In genomic region chr11:2099523-2100316, GRCh38 we compare ENCODE assay signal across 12 cellular contexts. TPM values are rescaled to one million over a fixed set of nuclear protein-coding genes. Genes with fewer than 3 reads are reported as not detected.
DNase-seq lines count a peak whose midpoint lies in the region; ATAC-seq, FAIRE-seq and TF ChIP-seq lines count a peak whose summit lies in the region.
"Had no signal": no experiment of that assay in that cellular context is flagged by ENCODE, and none has a peak within 500 bp of the region (broad histone marks: within the 10 kb centered on the region; RNA-seq: fewer than 3 reads in every experiment).

No MANE protein-coding gene starts in this region.

- no peak for TF ChIP-seq EP300 in H1 (IDR thresholded peaks at IDR 0.05; ENCODE audit: borderline replicate concordance in 1 of 2, low read depth in 2 of 2, low read length in 2 of 2)

- H3K79me2 ChIP-seq in H1 (ENCODE audit: control insufficient read depth in 1 of 2, insufficient read depth in 2 of 2, low read length in 2 of 2), result no peaks in the 10 kb centered on the region

- H3K4me1 ChIP-seq in H1 (replicated peaks in 1 of 4; ENCODE audit: control insufficient read depth in 3 of 4, insufficient read depth in 4 of 4, low read length in 3 of 4), result peaks cover 0 to 35% (median 23%) of the 10 kb centered on the region in 4 experiments; a peak in 6 of 7 replicates

- H2AK5ac ChIP-seq in H1 (ENCODE audit: low read depth, low read length), result peak overlapping the region; percentile 28; the same call in 1 of the 2 replicates

- TF ChIP-seq POLR2A in H1 (IDR thresholded peaks at IDR 0.05; ENCODE audit: control extremely low read depth in 1 of 2, low read depth in 2 of 2, low read length in 2 of 2), result no peak

- peak overlapping the region; percentile 69 for H4K91ac ChIP-seq in H1 (replicated peaks; ENCODE audit: insufficient read length, low read length)

- no peaks in the 10 kb centered on the region for H3K36me3 ChIP-seq in H1 (ENCODE audit: control insufficient read depth in 2 of 4, insufficient read depth in 4 of 4, low read length in 3 of 4)

- H3K27ac Mint-ChIP-seq in naive thymus-derived CD8-positive, alpha-beta T cell, result peak overlapping the region in 5 of 10 donors; percentile 53 to 90 (median 82)
- H3K27ac Mint-ChIP-seq in HFFc6, result no peak overlapping the region
- H3K27ac Mint-ChIP-seq: activated T-cell treated with anti-CD3 and anti-CD28 coated beads, Interleukin-2, amount 50 U/mL, for 72 hours had no signal

- no peak overlapping the region for H2AFZ ChIP-seq in H1 (ENCODE audit: low read length)

- H3K9me3 ChIP-seq in H1 (ENCODE audit: insufficient read depth in 2 of 2, low read depth in 1 of 2, low read length in 1 of 2), result no peaks in the 10 kb centered on the region

- CTCF ChIA-PET in H1 (lab: Charles Lee; ENCODE audit: partially characterized antibody), result interaction anchor here (0.6 to 8.3 kb wide), 13 partner anchors 10 to 525 kb away, joined by 3 to 80 read pairs (median 3); no protein-coding TSS in a partner anchor

- H2BK12ac ChIP-seq in H1 (ENCODE audit: low read depth, low read length), result peak overlapping the region; percentile 94; the same call in 1 of the 2 replicates

- H3K79me1 ChIP-seq in H1 (ENCODE audit: low read depth, low read length), result no peaks in the 10 kb centered on the region

- H2BK20ac ChIP-seq in H1 (ENCODE audit: low read length), result peak overlapping the region; percentile 80; the same call in 1 of the 2 replicates

- H3K18ac ChIP-seq in H1 (ENCODE audit: extremely low read depth, low read length), result peak overlapping the region; percentile 60

- peaks cover 0 to 5% (median 0%) of the 10 kb centered on the region in 4 donors for H3K4me1 Mint-ChIP-seq in naive thymus-derived CD8-positive, alpha-beta T cell
- peaks cover 31% of the 10 kb centered on the region for H3K4me1 Mint-ChIP-seq in HFFc6 (ENCODE audit: low read depth)
- H3K4me1 Mint-ChIP-seq: stimulated activated naive CD8-positive, alpha-beta T cell treated with anti-CD3 and anti-CD28 coated beads, Interleukin-15, amount 100 ng/mL, for 72 hours had no signal

- POLR2A ChIA-PET in H1 (lab: Charles Lee; ENCODE audit: partially characterized antibody), result no interaction called here
- POLR2A ChIA-PET in naive thymus-derived CD8-positive, alpha-beta T cell (lab: Charles Lee), result no interaction called here

- TF ChIP-seq CTCF in H1 (IDR thresholded peaks at IDR 0.05; ENCODE audit: control extremely low read depth in 1 of 3, insufficient read depth in 1 of 3, low read depth in 1 of 3, low read length in 3 of 3) (peak in 2 of 3 experiments; percentile 3 to 22; a peak in 1 of 4 replicates), HFFc6 (IDR thresholded peaks at IDR 0.05) (no peak)

- H4K5ac ChIP-seq in H1 (ENCODE audit: insufficient read length, low read depth, low read length), result no peak overlapping the region

- no peak for FAIRE-seq in H1 (lab: Jason Lieb, UNC)

- no peak for TF ChIP-seq RAD21 in H1 (IDR thresholded peaks at IDR 0.05 in 1 of 2, conservative IDR thresholded peaks at IDR 0.05 in 1 of 2; ENCODE audit: low read depth in 2 of 2, low read length in 2 of 2)

- peak overlapping the region; percentile 95; the same call in 1 of the 2 replicates for H2BK15ac ChIP-seq in H1 (ENCODE audit: low read length)

- no peaks in the 10 kb centered on the region for H3K9me3 Mint-ChIP-seq in naive thymus-derived CD8-positive, alpha-beta T cell
- H3K9me3 Mint-ChIP-seq in HFFc6, result peaks cover 4% of the 10 kb centered on the region; the same call in 1 of the 2 replicates
- H3K9me3 Mint-ChIP-seq: activated T-cell treated with anti-CD3 and anti-CD28 coated beads, Interleukin-2, amount 50 U/mL, for 72 hours; stimulated activated naive CD8-positive, alpha-beta T cell treated with anti-CD3 and anti-CD28 coated beads, Interleukin-15, amount 100 ng/mL, for 72 hours had no signal

- no peak overlapping the region; a peak in 1 of 4 replicates for H3K4me2 ChIP-seq in H1 (ENCODE audit: insufficient read depth in 1 of 2, low read depth in 2 of 2, low read length in 2 of 2)
- H3K4me2 ChIP-seq: KMS-11 had no signal

- peak; percentile 21 to 45 for ATAC-seq in naive thymus-derived CD8-positive, alpha-beta T cell
- ATAC-seq in GM19351 (IDR thresholded peaks at IDR 0.05; ENCODE audit: unreplicated experiment) (no peak), GM21619 (IDR thresholded peaks at IDR 0.05; ENCODE audit: unreplicated experiment) (no peak)
- ATAC-seq: stimulated activated naive CD8-positive, alpha-beta T cell treated with anti-CD3 and anti-CD28 coated beads, Interleukin-15, amount 100 ng/mL, for 72 hours had no signal

- no peak overlapping the region; the same call in 1 of the 2 replicates for H4K8ac ChIP-seq in H1 (ENCODE audit: extremely low read depth, insufficient read depth, low read length)

- peaks cover 0 to 1% of the 10 kb centered on the region in 2 experiments for H4K20me1 ChIP-seq in H1 (replicated peaks in 1 of 2; ENCODE audit: control insufficient read depth in 1 of 2, insufficient read depth in 2 of 2, low read length in 2 of 2)

- H3K4ac ChIP-seq in H1 (replicated peaks; ENCODE audit: insufficient read length, low read depth, low read length), result peak overlapping the region; percentile 19

- no peak overlapping the region for H3K14ac ChIP-seq in H1 (ENCODE audit: insufficient read length)

- H2BK120ac ChIP-seq in H1 (replicated peaks; ENCODE audit: low read depth, low read length), result no peak overlapping the region

- no peak overlapping the region for H3K56ac ChIP-seq in H1 (replicated peaks; ENCODE audit: insufficient read length, low read depth, low read length)

- H3K23me2 ChIP-seq in H1 (ENCODE audit: low read depth, low read length), result peaks cover 5% of the 10 kb centered on the region; the same call in 1 of the 2 replicates

- H3K23ac ChIP-seq in H1 (ENCODE audit: insufficient read length), result no peak overlapping the region

- WGBS in H1 (ENCODE audit: extremely low coverage in 1 of 2, insufficient coverage in 1 of 2, insufficient read length in 1 of 2, insufficient replicate concordance in 2 of 2, low coverage in 1 of 2, low lambda C conversion rate in 2 of 2, missing lambda C conversion rate in 1 of 2), 2 experiments, result 65% methylated on average over 17 of the region's 20 CpGs; no CpG with 5 or more reads in 1 of the 2 experiments

- no peak overlapping the region for H3K27ac ChIP-seq in H1 (ENCODE audit: low read depth, low read length)
- H3K27ac ChIP-seq: KMS-11 had no signal

- H3K36me3 Mint-ChIP-seq in naive thymus-derived CD8-positive, alpha-beta T cell, result no peaks in the 10 kb centered on the region
- no peaks in the 10 kb centered on the region for H3K36me3 Mint-ChIP-seq in HFFc6 (ENCODE audit: low read depth)

- H3K27me3 ChIP-seq in H1 (replicated peaks in 1 of 4; ENCODE audit: control insufficient read depth in 3 of 4, extremely low read depth in 1 of 4, insufficient read depth in 3 of 4, low read length in 3 of 4), result no peaks in the 10 kb centered on the region; a peak in 1 of 7 replicates

- H3K9ac ChIP-seq in H1 (replicated peaks in 1 of 4; ENCODE audit: extremely low read depth in 1 of 4, low read depth in 3 of 4, low read length in 3 of 4), result no peak overlapping the region
- H3K9ac ChIP-seq: KMS-11 had no signal

- peak overlapping the region; percentile 60; the same call in 1 of the 2 replicates for H2BK5ac ChIP-seq in H1 (ENCODE audit: low read depth, low read length)

- H3K27me3 Mint-ChIP-seq in naive thymus-derived CD8-positive, alpha-beta T cell, result peaks cover 3 to 17% (median 8%) of the 10 kb centered on the region in 5 donors
- peaks cover 6% of the 10 kb centered on the region for H3K27me3 Mint-ChIP-seq in HFFc6 (ENCODE audit: insufficient read depth)
- H3K27me3 Mint-ChIP-seq: stimulated activated naive CD8-positive, alpha-beta T cell treated with anti-CD3 and anti-CD28 coated beads, Interleukin-15, amount 100 ng/mL, for 72 hours had no signal

- DNase-seq in DMS79 treated with DMSO at 0.1 percent for 48 hours (lab: John Stamatoyannopoulos, UW), result peak; percentile 74
- DNase-seq in NCI-H2107 treated with DMSO at 0.1 percent for 48 hours (lab: John Stamatoyannopoulos, UW; ENCODE audit: unreplicated experiment), result peak; percentile 50
- DNase-seq in H1 (ENCODE audit: low read depth in 1 of 2, low spot score in 2 of 2), result no peak
- peak in 1 of 10 donors; percentile 56 for DNase-seq in naive thymus-derived CD8-positive, alpha-beta T cell
- DNase-seq in AG20443 (ENCODE audit: low spot score), result no peak
- DNase-seq in HFFc6, result no peak
- DNase-seq: activated T-cell treated with anti-CD3 and anti-CD28 coated beads, Interleukin-2, amount 50 U/mL, for 72 hours; stimulated activated naive CD8-positive, alpha-beta T cell treated with anti-CD3 and anti-CD28 coated beads, Interleukin-15, amount 100 ng/mL, for 72 hours had no signal

- H3K4me3 Mint-ChIP-seq in naive thymus-derived CD8-positive, alpha-beta T cell, result peak overlapping the region in 1 of 10 donors; percentile 68
- H3K4me3 Mint-ChIP-seq in HFFc6, result no peak overlapping the region
- H3K4me3 Mint-ChIP-seq: activated T-cell treated with anti-CD3 and anti-CD28 coated beads, Interleukin-2, amount 50 U/mL, for 72 hours; stimulated activated naive CD8-positive, alpha-beta T cell treated with anti-CD3 and anti-CD28 coated beads, Interleukin-15, amount 100 ng/mL, for 72 hours had no signal

- H3K4me3 ChIP-seq in H1 (ENCODE audit: extremely low read depth in 1 of 4, insufficient read depth in 2 of 4, low read depth in 3 of 4, low read length in 4 of 4), result no peak overlapping the region
- H3K4me3 ChIP-seq: skin epidermis had no signal

TF ChIP-seq in H1, 55 proteins besides CTCF, POLR2A, EP300 and RAD21 (continues in another document):
- TF ChIP-seq, protein P1, sequence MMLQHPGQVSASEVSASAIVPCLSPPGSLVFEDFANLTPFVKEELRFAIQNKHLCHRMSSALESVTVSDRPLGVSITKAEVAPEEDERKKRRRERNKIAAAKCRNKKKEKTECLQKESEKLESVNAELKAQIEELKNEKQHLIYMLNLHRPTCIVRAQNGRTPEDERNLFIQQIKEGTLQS (IDR thresholded peaks at IDR 0.05; ENCODE audit: insufficient read depth, low read depth, low read length), result no peak

RNA-seq across cellular contexts. Expression of gene IGF2, which starts 39.5 kb away (rescaled TPM):
- total RNA-seq in H1 (2021; fragmentation: NEBNext Ultra II Directional; extraction: Animal tissue kit (Norgen Biotek cat#: 25700)), result 1.3 and 1.5 TPM in 2 replicates
- polyA plus RNA-seq in H1 (2011; rRNA removed), result 0.74 and 2.0 TPM in 2 replicates
- polyA plus RNA-seq in H1 (2011; cell fraction: cytosol; rRNA removed), result 1.1 TPM
- polyA plus RNA-seq in H1 (2011; cell fraction: nucleus; rRNA removed), result 0.37 TPM
- 1.6 to 3.2 TPM (median 2.7 TPM) in 4 replicates for polyA plus RNA-seq in H1 (2012, experiment 1 of 2)
- polyA plus RNA-seq in H1 (2012, experiment 2 of 2), result 1.00 TPM
- 2.0 TPM for polyA plus RNA-seq in H1 (2013, experiment 1 of 2)
- 2.6 TPM for polyA plus RNA-seq in H1 (2013, experiment 2 of 2)
- 0.20 and 0.57 TPM in 2 replicates for polyA minus RNA-seq in H1 (2011; rRNA and poly(A)+ RNA removed)
- 0.88 TPM for polyA minus RNA-seq in H1 (2011; cell fraction: cytosol; rRNA and poly(A)+ RNA removed)
- polyA minus RNA-seq in H1 (2011; cell fraction: nucleus; rRNA and poly(A)+ RNA removed), result 0.70 TPM
- not detected for total RNA-seq in naive thymus-derived CD8-positive, alpha-beta T cell
- polyA plus RNA-seq in naive thymus-derived CD8-positive, alpha-beta T cell, result not detected
- total RNA-seq in HFFc6 (2021; fragmentation: NEBNext Ultra II Directional; extraction: Animal tissue kit (Norgen Biotek cat#: 25700)), result 1 to 10 TPM in 5 of 6 experiments, under 1 TPM in 1; 0.90 to 2.6 (median 2.0) TPM

Comparison
In these comparisons a context has a peak if more than half of its experiments do, and no peak if none do; other contexts are left out.
1. DNase-seq: peak in DMS79 treated with DMSO at 0.1 percent for 48 hours (single experiment) and NCI-H2107 treated with DMSO at 0.1 percent for 48 hours (single experiment); none in H1 (0 of 2), AG20443 (single experiment) and HFFc6 (single experiment).
2. ATAC-seq: peak in naive thymus-derived CD8-positive, alpha-beta T cell (2 of 2); none in GM19351 (single experiment) and GM21619 (single experiment).